In genomic region chr2:148253716-148254115, GRCh38 we compare ENCODE assay signal across 12 cellular contexts.
DNase-seq lines count a peak whose midpoint lies in the region; ATAC-seq and TF ChIP-seq lines count a peak whose summit lies in the region.
"Had no signal": no experiment of that assay in that cellular context is flagged by ENCODE, and none has a peak within 500 bp of the region (broad histone marks: within the 10 kb centered on the region; RNA-seq: fewer than 3 reads in every experiment).

No MANE protein-coding gene starts in this region.

- H3K36me3 Mint-ChIP-seq in WTC11: peaks cover 58% of the 10 kb centered on the region

- no peaks in the 10 kb centered on the region for H3K4me1 Mint-ChIP-seq in WTC11
- H3K4me1 Mint-ChIP-seq: CD8-positive, alpha-beta memory T cell had no signal

- H3K4me3 Mint-ChIP-seq in WTC11: no peak overlapping the region
- H3K4me3 Mint-ChIP-seq: activated naive CD8-positive, alpha-beta T cell; CD8-positive, alpha-beta memory T cell had no signal

- CTCF ChIA-PET in WTC11 (lab: Charles Lee): no interaction called here

- TF ChIP-seq CTCF in WTC11 (IDR thresholded peaks at IDR 0.05): no peak

- no peak overlapping the region for H3K27ac Mint-ChIP-seq in WTC11
- H3K27ac Mint-ChIP-seq: activated naive CD8-positive, alpha-beta T cell; CD8-positive, alpha-beta memory T cell had no signal

- TF ChIP-seq RAD21 in Ishikawa (IDR thresholded peaks at IDR 0.05; ENCODE audit: low read depth): no peak

- TF ChIP-seq EP300 in Ishikawa (IDR thresholded peaks at IDR 0.05; ENCODE audit: borderline replicate concordance): no peak

- DNase-seq in Caki2 (ENCODE audit: low read depth) (peak; percentile 74), WTC11 (ENCODE audit: low spot score) (no peak), iPS DF 4.7 (ENCODE audit: extremely low read depth, low spot score) (peak; percentile 11), Ammon's horn (ENCODE audit: low spot score) (no peak), HUDEP-2 (lab: John Stamatoyannopoulos, UW; ENCODE audit: unreplicated experiment in 76 of 76) (no peak), NCI-H446 (lab: John Stamatoyannopoulos, UW) (no peak), kidney glomerular epithelial cell (lab: John Stamatoyannopoulos, UW) (no peak)
- DNase-seq: hypothalamus, NCI-H1436 had no signal

- H3K9me3 Mint-ChIP-seq in WTC11: peaks cover 49% of the 10 kb centered on the region

- POLR2A ChIA-PET in WTC11 (lab: Charles Lee): no interaction called here

- no peak for ATAC-seq in WTC11

- in situ Hi-C loops in Caki2 (cut with HindIII; ENCODE audit: low pct_unique_long_range_greater_than_20kb, low sequenced_read_pairs): no loop called here

- no peaks in the 10 kb centered on the region for H3K27me3 Mint-ChIP-seq in WTC11 (ENCODE audit: low read depth)
- H3K27me3 Mint-ChIP-seq: activated naive CD8-positive, alpha-beta T cell; CD8-positive, alpha-beta memory T cell had no signal

TF ChIP-seq in Ishikawa, 13 proteins besides CTCF, POLR2A, EP300 and RAD21:
- TF ChIP-seq EGR1 (IDR thresholded peaks at IDR 0.05): no peak
- TF ChIP-seq TEAD4 (IDR thresholded peaks at IDR 0.05): no peak
- TF ChIP-seq MAX (IDR thresholded peaks at IDR 0.05): 0 out of 2 replicates have a peak, but pooled peaks have one; percentile 23
- 0 out of 2 replicates have a peak, but pooled peaks have one; percentile 28 for TF ChIP-seq TCF12 (IDR thresholded peaks at IDR 0.05; ENCODE audit: low read depth)
- peak; percentile 67 for TF ChIP-seq USF1 (IDR thresholded peaks at IDR 0.05)
- peak; percentile 55; the same call in 1 of the 2 replicates for TF ChIP-seq YY1 (IDR thresholded peaks at IDR 0.05; ENCODE audit: low read depth)
- TF ChIP-seq NFIC (IDR thresholded peaks at IDR 0.05): peak; percentile 49; the same call in 1 of the 2 replicates

TF ChIP-seq in WTC11, 78 proteins besides CTCF, POLR2A, EP300 and RAD21:
- no peak for TF ChIP-seq ZNF121 (CRISPR knock-in tag; IDR thresholded peaks at IDR 0.05)
- no peak for TF ChIP-seq ATF1 (CRISPR knock-in tag; IDR thresholded peaks at IDR 0.05)
- no peak for TF ChIP-seq GTF2I (CRISPR knock-in tag; conservative IDR thresholded peaks at IDR 0.05)
- TF ChIP-seq CDX4 (CRISPR knock-in tag; IDR thresholded peaks at IDR 0.05; ENCODE audit: borderline replicate concordance): no peak
- no peak for TF ChIP-seq HMGA2 (CRISPR knock-in tag; IDR thresholded peaks at IDR 0.05)
- 0 out of 2 replicates have a peak, but pooled peaks have one; percentile 15 for TF ChIP-seq USF1 (CRISPR knock-in tag; IDR thresholded peaks at IDR 0.05)
- no peak for TF ChIP-seq E2F1 (CRISPR knock-in tag; IDR thresholded peaks at IDR 0.05)

Comparison
In these comparisons a context has a peak if more than half of its experiments do, and no peak if none do; other contexts are left out.
1. DNase-seq: peak in Caki2 (single experiment) and iPS DF 4.7 (single experiment); none in WTC11 (single experiment), Ammon's horn (single experiment), HUDEP-2 (0 of 76), NCI-H446 (0 of 2) and kidney glomerular epithelial cell (single experiment).